8 cellular contexts compared by ENCODE assay signal in genomic region chr22:21000987-21001600, GRCh38. TPM values are rescaled to one million over a fixed set of nuclear protein-coding genes. Genes with fewer than 3 reads are reported as not detected.
DNase-seq lines count a peak whose midpoint lies in the region; ATAC-seq, FAIRE-seq and TF ChIP-seq lines count a peak whose summit lies in the region.

No MANE protein-coding gene starts in this region.

- no TSS peak for BruUV-seq in Caco-2 (replicated peaks; lab: Mats Ljungman, UMichigan)

- H3K27ac ChIP-seq in kidney (ENCODE audit: low read depth in 2 of 2, low read length in 2 of 2) (peak overlapping the region; percentile 95 to 99), thymus (ENCODE audit: low read depth) (peak overlapping the region; percentile 94)

- CTCF ChIA-PET in Caco-2 (lab: Charles Lee): interaction anchor here (1.6 kb wide), 1 partner anchor 19 kb away, joined by 3 read pairs; the partner anchor contains the start of gene LZTR1

- H3K9me3 Mint-ChIP-seq in Caco-2 (ENCODE audit: unreplicated experiment): no peaks in the 10 kb centered on the region

- H3K4me3 Mint-ChIP-seq in Caco-2 (ENCODE audit: unreplicated experiment): peak overlapping the region; percentile 98

- peak; percentile 8 for ATAC-seq in HG02885 (IDR thresholded peaks at IDR 0.05; ENCODE audit: poor library complexity, unreplicated experiment)
- ATAC-seq in GM19324 (IDR thresholded peaks at IDR 0.05; ENCODE audit: low FRiP score, unreplicated experiment): no peak

- H3K9me3 ChIP-seq in Caco-2: no peaks in the 10 kb centered on the region
- H3K9me3 ChIP-seq in adipocyte (ENCODE audit: control insufficient read depth, low read length): no peaks in the 10 kb centered on the region
- H3K9me3 ChIP-seq in kidney (ENCODE audit: control insufficient read depth in 1 of 2, low read length in 2 of 2): no peaks in the 10 kb centered on the region
- no peaks in the 10 kb centered on the region for H3K9me3 ChIP-seq in thymus (ENCODE audit: control insufficient read depth)

- DNase-seq in Caco-2 (peak in 1 of 2 experiments; percentile 28), adipocyte (ENCODE audit: low read depth) (no peak), kidney (no peak), iPS-NIHi7 (ENCODE audit: extremely low spot score) (no peak), hepatic stellate cell (ENCODE audit: low spot score) (no peak)

- H3K36me3 ChIP-seq in Caco-2 (ENCODE audit: control insufficient read depth, insufficient read depth, low read length) (no peaks in the 10 kb centered on the region; the same call in 1 of the 2 replicates), adipocyte (ENCODE audit: control insufficient read depth, insufficient read depth, low read length, severe bottlenecking) (peaks cover 31% of the 10 kb centered on the region), kidney (ENCODE audit: control insufficient read depth in 1 of 2, insufficient read depth in 2 of 2, low read length in 2 of 2) (peaks cover 5 to 9% of the 10 kb centered on the region in 2 donors), thymus (ENCODE audit: control insufficient read depth, insufficient read depth) (peaks cover 34% of the 10 kb centered on the region)

- peak overlapping the region; percentile 43 for H3K4me3 ChIP-seq in Caco-2 (ENCODE audit: low read depth, low read length)
- H3K4me3 ChIP-seq in adipocyte (ENCODE audit: low read length): peak overlapping the region; percentile 96
- H3K4me3 ChIP-seq in kidney (ENCODE audit: low read length in 2 of 2): peak overlapping the region; percentile 38 to 91
- H3K4me3 ChIP-seq in thymus (ENCODE audit: low read length): peak overlapping the region; percentile 86

- peak overlapping the region; percentile 98 for H3K27ac Mint-ChIP-seq in Caco-2 (ENCODE audit: unreplicated experiment)

- no peaks in the 10 kb centered on the region for H3K27me3 ChIP-seq in Caco-2 (replicated peaks; ENCODE audit: control insufficient read depth, insufficient read depth, low read length)
- no peaks in the 10 kb centered on the region for H3K27me3 ChIP-seq in adipocyte (replicated peaks; ENCODE audit: control insufficient read depth, insufficient read depth, low read length)
- H3K27me3 ChIP-seq in thymus (ENCODE audit: control insufficient read depth, insufficient read depth): no peaks in the 10 kb centered on the region

- H3K4me1 Mint-ChIP-seq in Caco-2 (ENCODE audit: low read depth, unreplicated experiment): peaks cover 10% of the 10 kb centered on the region

- no peaks in the 10 kb centered on the region for H3K27me3 Mint-ChIP-seq in Caco-2 (ENCODE audit: insufficient read depth, unreplicated experiment)

- 4% methylated on average over 26 of the region's 26 CpGs for WGBS in thymus

- peak overlapping the region; percentile 99 for H3K9ac ChIP-seq in adipocyte (ENCODE audit: low read length)
- peak overlapping the region; percentile 1 to 95 for H3K9ac ChIP-seq in kidney (ENCODE audit: low read length in 2 of 2)

- FAIRE-seq in kidney (lab: Jason Lieb, UNC): no peak

- H3K4me1 ChIP-seq in Caco-2 (peaks cover 9% of the 10 kb centered on the region), adipocyte (ENCODE audit: control insufficient read depth, insufficient read depth, low read length) (peaks cover 28% of the 10 kb centered on the region), kidney (ENCODE audit: control insufficient read depth in 1 of 2, insufficient read depth in 1 of 2, low read depth in 1 of 2, low read length in 2 of 2) (peaks cover 4 to 27% of the 10 kb centered on the region in 2 donors), thymus (ENCODE audit: control insufficient read depth, insufficient read depth, low read length) (peaks cover 17% of the 10 kb centered on the region)

- intact Hi-C loops in Caco-2 (cut with micrococcal nuclease; ENCODE audit: unreplicated experiment): loop anchor here (2.0 kb wide), 1 partner anchor 44 kb away; no protein-coding TSS in a partner anchor
- intact Hi-C loops in kidney (cut with DNase I): no loop called here

- peaks cover 46% of the 10 kb centered on the region for H3K36me3 Mint-ChIP-seq in Caco-2 (ENCODE audit: insufficient read depth, unreplicated experiment)

- POLR2A ChIA-PET in Caco-2 (lab: Charles Lee): no interaction called here

- TF ChIP-seq CTCF in Caco-2 (IDR thresholded peaks at IDR 0.05; ENCODE audit: insufficient read depth in 1 of 2, low read depth in 1 of 2, low read length in 1 of 2, severe bottlenecking in 1 of 2, unreplicated experiment in 1 of 2) (no peak), kidney (IDR thresholded peaks at IDR 0.05; ENCODE audit: borderline replicate concordance, extremely low read depth, insufficient read depth) (no peak)

RNA-seq across cellular contexts. Expression of gene THAP7, which starts 0.8 kb away (rescaled TPM):
- total RNA-seq in Caco-2 (2022): 29.1 and 30.6 TPM in 2 replicates
- total RNA-seq in kidney: 25.5 TPM
- 44.1 TPM for polyA plus RNA-seq in kidney (ENCODE audit: insufficient read depth, low read depth, low replicate concordance)
- 40.3 TPM for polyA plus RNA-seq in thymus

RNA-seq across cellular contexts. Expression of gene P2RX6, which starts 13.9 kb away (rescaled TPM):
- 0.11 TPM in 1 of 2 replicates, not detected in the other for total RNA-seq in Caco-2 (2022)
- total RNA-seq in kidney: 1.0 TPM
- polyA plus RNA-seq in kidney (ENCODE audit: insufficient read depth, low read depth, low replicate concordance): 1.6 TPM
- polyA plus RNA-seq in thymus: 0.87 TPM

RNA-seq across cellular contexts. Expression of gene LZTR1, which starts 19.0 kb away (rescaled TPM):
- total RNA-seq in Caco-2 (2022): 37.2 and 41.3 TPM in 2 replicates
- 66.4 TPM for total RNA-seq in kidney
- 24.3 TPM for polyA plus RNA-seq in kidney (ENCODE audit: insufficient read depth, low read depth, low replicate concordance)
- 49.2 TPM for polyA plus RNA-seq in thymus

RNA-seq across cellular contexts. Expression of gene SLC7A4, which starts 31.3 kb away (rescaled TPM):
- total RNA-seq in Caco-2 (2022) (1.9 and 2.1 TPM in 2 replicates), kidney (0.57 TPM)
- polyA plus RNA-seq in kidney (ENCODE audit: insufficient read depth, low read depth, low replicate concordance) (1.2 TPM), thymus (0.37 TPM)

RNA-seq across cellular contexts. Expression of gene AIFM3, which starts 34.0 kb away (rescaled TPM):
- total RNA-seq in Caco-2 (2022): 0.73 and 3.0 TPM in 2 replicates
- 3.1 TPM for total RNA-seq in kidney
- polyA plus RNA-seq in kidney (ENCODE audit: insufficient read depth, low read depth, low replicate concordance): 4.4 TPM
- polyA plus RNA-seq in thymus: 3.3 TPM

Comparison
In these comparisons a context has a peak if more than half of its experiments do, and no peak if none do; other contexts are left out.
1. H3K4me3 ChIP-seq: peak in every context shown above with its lines; median percentile 96 in adipocyte; 86 in thymus; 64 in kidney; 43 in Caco-2.